Comparison of ENCODE assay signal across 16 cellular contexts in the genomic region with DNA sequence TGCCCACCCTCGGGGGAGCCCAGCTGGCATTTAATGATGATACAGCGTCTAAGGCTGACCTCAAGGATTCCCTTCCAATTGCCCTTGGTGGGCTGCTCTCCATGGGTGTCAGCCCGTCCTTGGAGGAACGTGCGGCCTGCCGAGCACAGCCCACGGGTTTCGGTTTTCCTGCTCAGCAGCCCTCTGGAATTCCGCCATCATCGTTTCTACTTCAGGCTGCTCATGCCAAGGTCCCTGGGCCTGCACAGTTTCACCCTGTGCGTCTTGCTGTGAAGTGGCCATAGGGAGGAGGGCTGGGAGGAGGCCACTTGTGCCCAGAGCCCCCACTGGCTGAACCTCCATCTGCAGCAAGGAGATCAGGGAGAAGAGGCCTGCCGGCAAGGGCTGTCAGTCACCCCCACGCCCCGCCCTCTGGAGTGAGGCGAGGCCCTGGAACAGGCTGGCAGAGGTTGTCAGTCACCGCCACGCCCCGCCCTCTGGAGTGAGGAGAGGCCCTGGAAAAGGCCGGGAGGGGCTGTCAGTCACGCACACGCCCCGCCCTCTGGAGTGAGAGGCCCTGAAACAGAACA.
DNase-seq lines count a peak whose midpoint lies in the region; ATAC-seq, FAIRE-seq and TF ChIP-seq lines count a peak whose summit lies in the region.
"Had no signal": no experiment of that assay in that cellular context is flagged by ENCODE, and none has a peak within 500 bp of the region (broad histone marks: within the 10 kb centered on the region; RNA-seq: fewer than 3 reads in every experiment).

No MANE protein-coding gene starts in this region.

- no peak overlapping the region for H2BK20ac ChIP-seq in H9 (ENCODE audit: low read depth, low read length, poor library complexity, severe bottlenecking)

- H2AFZ ChIP-seq in H9 (ENCODE audit: low read length) (no peak overlapping the region), GM12878 (ENCODE audit: control insufficient read depth, low read depth, low read length) (no peak overlapping the region)

- no peak overlapping the region for H2AK5ac ChIP-seq in H9 (ENCODE audit: insufficient read length, low read length)

- H2BK12ac ChIP-seq in H9 (ENCODE audit: insufficient read length, low read depth, low read length) = no peak overlapping the region

- CTCF ChIA-PET in GM12878 (lab: Yijun Ruan, JAX) = no interaction called here

- no CpG with 5 or more reads among the region's 22 CpGs for WGBS in H9 (ENCODE audit: extremely low coverage, insufficient read length, low lambda C conversion rate)
- WGBS in GM12878 (ENCODE audit: insufficient coverage, insufficient replicate concordance, low lambda C conversion rate, missing lambda C conversion rate) = 58% methylated on average over 22 of the region's 22 CpGs

- H3K27me3 ChIP-seq in H9 (ENCODE audit: insufficient read depth, low read length) (no peaks in the 10 kb centered on the region), GM12878 (replicated peaks in 1 of 2; ENCODE audit: control insufficient read depth in 2 of 2, insufficient read depth in 2 of 2, low read length in 1 of 2) (peaks cover 0 to 1% of the 10 kb centered on the region in 2 experiments; a peak in 3 of 4 replicates), rectal smooth muscle tissue (ENCODE audit: control insufficient read depth, insufficient read depth, low read length) (no peaks in the 10 kb centered on the region)
- H3K27me3 ChIP-seq: pancreas had no signal

- no peak overlapping the region for H3K23ac ChIP-seq in H9 (ENCODE audit: insufficient read length, low read depth, low read length)

- H4K20me1 ChIP-seq in H9 (ENCODE audit: control insufficient read depth, insufficient read depth, insufficient read length) = no peaks in the 10 kb centered on the region
- H4K20me1 ChIP-seq in GM12878 (ENCODE audit: control insufficient read depth, insufficient read depth) = no peaks in the 10 kb centered on the region

- no peak overlapping the region for H3K4me3 Mint-ChIP-seq in H9
- H3K4me3 Mint-ChIP-seq: T-cell had no signal

- H3K4me3 ChIP-seq in GM12878 (no peak overlapping the region), rectal smooth muscle tissue (ENCODE audit: low read length) (no peak overlapping the region)
- H3K4me3 ChIP-seq: pancreas had no signal

- no peak overlapping the region for H2BK5ac ChIP-seq in H9 (ENCODE audit: insufficient read length, low read length)

- H3K14ac ChIP-seq in H9 (ENCODE audit: insufficient read depth, low read length) = no peak overlapping the region

- H3K9ac ChIP-seq in H9 (ENCODE audit: extremely low read depth, insufficient read length, low read length) (no peak overlapping the region), GM12878 (ENCODE audit: control insufficient read depth, insufficient read depth, low read length) (no peak overlapping the region), rectal smooth muscle tissue (ENCODE audit: low read length) (no peak overlapping the region)

- no peak for TF ChIP-seq RAD21 in GM12878 (IDR thresholded peaks at IDR 0.05; ENCODE audit: insufficient read depth, low read depth, low read length)

- no TSS peak for BruUV-seq in GM12878 (replicated peaks; lab: Mats Ljungman, UMichigan)

- H3K4me2 ChIP-seq in H9 (ENCODE audit: insufficient read depth, insufficient read length, low read length) (no peak overlapping the region), GM12878 (ENCODE audit: control insufficient read depth, insufficient read depth) (no peak overlapping the region)

- no peaks in the 10 kb centered on the region for H3K79me1 ChIP-seq in H9 (ENCODE audit: insufficient read depth, low read depth, low read length, poor library complexity, severe bottlenecking)

- TF ChIP-seq CTCF in H9 (conservative IDR thresholded peaks at IDR 0.05) = no peak; the same call in 2 of the 3 replicates
- no peak for TF ChIP-seq CTCF in GM12878 (IDR thresholded peaks at IDR 0.05 in 2 of 3, conservative IDR thresholded peaks at IDR 0.05 in 1 of 3; ENCODE audit: control insufficient read depth in 2 of 3, extremely low read depth in 1 of 3, insufficient read depth in 1 of 3, low read depth in 3 of 3, low read length in 3 of 3)

- H3K23me2 ChIP-seq in H9 (ENCODE audit: insufficient read length, low read depth, low read length, poor library complexity, severe bottlenecking) = no peaks in the 10 kb centered on the region

- no peaks in the 10 kb centered on the region for H3K79me2 ChIP-seq in H9 (ENCODE audit: insufficient read depth, low read length)
- H3K79me2 ChIP-seq in GM12878 (ENCODE audit: control insufficient read depth, insufficient read depth, low read length) = no peaks in the 10 kb centered on the region

- no peak overlapping the region for H4K8ac ChIP-seq in H9 (replicated peaks; ENCODE audit: insufficient read length, low read depth, low read length)

- H2BK15ac ChIP-seq in H9 (ENCODE audit: low read depth, low read length) = no peak overlapping the region

- H3K4me1 ChIP-seq in H9 (ENCODE audit: insufficient read depth, low read length) = no peaks in the 10 kb centered on the region
- H3K4me1 ChIP-seq in GM12878 (ENCODE audit: control insufficient read depth, insufficient read depth, low read length) = no peaks in the 10 kb centered on the region
- peaks cover 45% of the 10 kb centered on the region for H3K4me1 ChIP-seq in rectal smooth muscle tissue (ENCODE audit: control insufficient read depth, insufficient read depth, low read length)
- H3K4me1 ChIP-seq: pancreas had no signal

- no peak overlapping the region for H3K56ac ChIP-seq in H9 (ENCODE audit: insufficient read length, low read depth, low read length)

- no peak overlapping the region for H3T11ph ChIP-seq in H9 (ENCODE audit: low read length)

- intact Hi-C loops in GM12878 (cut with micrococcal nuclease; ENCODE audit: unreplicated experiment) = no loop called here

- no peak overlapping the region for H4K5ac ChIP-seq in H9 (ENCODE audit: insufficient read length, low read depth, low read length)

- no peak overlapping the region for H4K91ac ChIP-seq in H9 (ENCODE audit: insufficient read length, low read depth, low read length)

- in situ Hi-C loops in GM12878 (cut with MboI) = no loop called here
- in situ Hi-C loops in G401 (cut with HindIII; ENCODE audit: low sequenced_read_pairs) = no loop called here

- H3K9me3 ChIP-seq in H9 (ENCODE audit: control insufficient read depth, low read depth, low read length) = no peaks in the 10 kb centered on the region
- H3K9me3 ChIP-seq in GM12878 (replicated peaks; ENCODE audit: control insufficient read depth, insufficient read depth, low read length) = peaks cover 16% of the 10 kb centered on the region; the same call in 2 of the 3 replicates
- H3K9me3 ChIP-seq: pancreas had no signal

- no peak overlapping the region for H3K4ac ChIP-seq in H9 (ENCODE audit: low read depth, low read length)

- SMC1A ChIA-PET in GM12878 (lab: Charles Lee; ENCODE audit: uncharacterized antibody, unreplicated experiment) = no interaction called here

- TF ChIP-seq EP300 in GM12878 (IDR thresholded peaks at IDR 0.05; ENCODE audit: borderline replicate concordance in 1 of 2, control insufficient read depth in 1 of 2, low read depth in 2 of 2, low read length in 2 of 2) = no peak

- H3K36me3 ChIP-seq in GM12878 (ENCODE audit: control insufficient read depth in 2 of 2, insufficient read depth in 2 of 2, low read length in 1 of 2) (no peaks in the 10 kb centered on the region), rectal smooth muscle tissue (ENCODE audit: control insufficient read depth, insufficient read depth, low read length) (peaks cover 4% of the 10 kb centered on the region)
- H3K36me3 ChIP-seq: pancreas had no signal

- H3K27ac ChIP-seq in H9 (ENCODE audit: insufficient read length, low read depth, low read length) = no peak overlapping the region
- no peak overlapping the region for H3K27ac ChIP-seq in GM12878 (ENCODE audit: control insufficient read depth, insufficient read depth)
- peak overlapping the region; percentile 95 for H3K27ac ChIP-seq in rectal smooth muscle tissue (ENCODE audit: low read depth, low read length)
- H3K27ac ChIP-seq: pancreas had no signal

- no peak overlapping the region for H3K27ac Mint-ChIP-seq in H9
- H3K27ac Mint-ChIP-seq: T-cell had no signal

- no peak for FAIRE-seq in GM12878 (lab: Jason Lieb, UNC)
- FAIRE-seq: colon, pancreas had no signal

- ATAC-seq in GM12878 = no peak
- ATAC-seq: T-cell had no signal

- peaks cover 30 to 39% (median 30%) of the 10 kb centered on the region in 3 experiments for H3K36me3 Mint-ChIP-seq in H9 (ENCODE audit: insufficient read depth in 1 of 3, low read depth in 3 of 3)
- H3K36me3 Mint-ChIP-seq: T-cell had no signal

- H3K9me3 Mint-ChIP-seq in H9 = peaks cover 9 to 15% of the 10 kb centered on the region in 2 experiments; a peak in 4 of 5 replicates

- POLR2A ChIA-PET in GM12878 (lab: Charles Lee) = no interaction called here

- H3K18ac ChIP-seq in H9 (ENCODE audit: insufficient read length, low read depth, low read length) = no peak overlapping the region

- RAD21 ChIA-PET in GM12878 (lab: Charles Lee; ENCODE audit: unreplicated experiment) = no interaction called here

- peaks cover 19 to 29% of the 10 kb centered on the region in 2 experiments for H3K4me1 Mint-ChIP-seq in H9
- H3K4me1 Mint-ChIP-seq: T-cell had no signal

- H3K27me3 Mint-ChIP-seq in H9 (ENCODE audit: low read depth) = peaks cover 2% of the 10 kb centered on the region

- DNase-seq in H9 (peak; percentile 99), GM12878 (ENCODE audit: low read depth, low spot score) (no peak), iPS-NIHi7 (ENCODE audit: extremely low spot score) (peak; percentile 97), G401 (ENCODE audit: low spot score) (no peak), NCI-H2227 (lab: John Stamatoyannopoulos, UW; ENCODE audit: unreplicated experiment) (no peak), NCI-H128 (lab: John Stamatoyannopoulos, UW; ENCODE audit: unreplicated experiment) (no peak)
- no peak for DNase-seq in activated naive CD4-positive, alpha-beta T cell (lab: John Stamatoyannopoulos, UW)
- DNase-seq: activated CD4-positive, alpha-beta T cell treated with anti-CD3 and anti-CD28 coated beads for 1 hour; DND-41; NCI-H1105; NCI-H446; stimulated activated CD4-positive, alpha-beta T cell treated with anti-CD3 and anti-CD28 coated beads, Interleukin-15, amount 100 ng/mL, for 24 hours; T-cell had no signal

- no peak overlapping the region for H2BK120ac ChIP-seq in H9 (ENCODE audit: low read depth, low read length, poor library complexity, severe bottlenecking)

- TF ChIP-seq POLR2A in GM12878 (IDR thresholded peaks at IDR 0.05; ENCODE audit: low read depth, low read length) = no peak

TF ChIP-seq in GM12878, 131 proteins besides CTCF, POLR2A, EP300 and RAD21:
- TF ChIP-seq, protein P1, sequence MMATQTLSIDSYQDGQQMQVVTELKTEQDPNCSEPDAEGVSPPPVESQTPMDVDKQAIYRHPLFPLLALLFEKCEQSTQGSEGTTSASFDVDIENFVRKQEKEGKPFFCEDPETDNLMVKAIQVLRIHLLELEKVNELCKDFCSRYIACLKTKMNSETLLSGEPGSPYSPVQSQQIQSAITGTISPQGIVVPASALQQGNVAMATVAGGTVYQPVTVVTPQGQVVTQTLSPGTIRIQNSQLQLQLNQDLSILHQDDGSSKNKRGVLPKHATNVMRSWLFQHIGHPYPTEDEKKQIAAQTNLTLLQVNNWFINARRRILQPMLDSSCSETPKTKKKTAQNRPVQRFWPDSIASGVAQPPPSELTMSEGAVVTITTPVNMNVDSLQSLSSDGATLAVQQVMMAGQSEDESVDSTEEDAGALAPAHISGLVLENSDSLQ (IDR thresholded peaks at IDR 0.05) = 0 out of 2 replicates have a peak, but pooled peaks have one; percentile 18
- no peak for TF ChIP-seq CHD4 (IDR thresholded peaks at IDR 0.05)

Comparison
In these comparisons a context has a peak if more than half of its experiments do, and no peak if none do; other contexts are left out.
1. DNase-seq: peak in H9 (single experiment) and iPS-NIHi7 (single experiment); none in GM12878 (single experiment), G401 (single experiment), activated naive CD4-positive, alpha-beta T cell (0 of 4), NCI-H2227 (single experiment) and NCI-H128 (single experiment).